21 cellular contexts compared by ENCODE assay signal in genomic region chr11:43010042-43010441, GRCh38.
"Had no signal": no experiment of that assay in that cellular context is flagged by ENCODE, and none has a peak within 500 bp of the region (broad histone marks: within the 10 kb centered on the region; RNA-seq: fewer than 3 reads in every experiment).

No MANE protein-coding gene starts in this region.

- H3K4me1 ChIP-seq: body of pancreas, colonic mucosa, foreskin keratinocyte, lower lobe of right lung, psoas muscle, thyroid gland had no signal

- H3K27me3 Mint-ChIP-seq: activated CD4-positive, alpha-beta T cell treated with anti-CD3 and anti-CD28 coated beads, Interleukin-2, amount 10 ng/mL, durations not matched to agents 24 days and 14 days; activated naive CD8-positive, alpha-beta T cell treated with anti-CD3 and anti-CD28 coated beads, Interleukin-2, amount 10 ng/mL, durations not matched to agents 7 days and 5 days; activated T-cell treated with anti-CD3 and anti-CD28 coated beads, Interleukin-2, amount 50 U/mL, for 24 hours had no signal

- H3K36me3 Mint-ChIP-seq: activated naive CD8-positive, alpha-beta T cell treated with anti-CD3 and anti-CD28 coated beads, Interleukin-2, amount 10 ng/mL, durations not matched to agents 7 days and 5 days had no signal

- H3K9me3 ChIP-seq: body of pancreas, colonic mucosa, lower lobe of right lung, psoas muscle, thyroid gland had no signal

- H3K27me3 ChIP-seq: body of pancreas, colonic mucosa, foreskin keratinocyte, thyroid gland had no signal

- H3K4me3 ChIP-seq: body of pancreas, colonic mucosa, lower lobe of right lung, psoas muscle, thyroid gland had no signal

- ATAC-seq: activated CD8-positive, alpha-beta T cell treated with anti-CD3 and anti-CD28 coated beads, Interleukin-2, amount 10 ng/mL, durations not matched to agents 7 days and 5 days; body of pancreas; foreskin keratinocyte; lower lobe of right lung; psoas muscle; right cardiac atrium had no signal

- H3K4me3 Mint-ChIP-seq: activated CD4-positive, alpha-beta T cell treated with anti-CD3 and anti-CD28 coated beads, Interleukin-2, amount 10 ng/mL, durations not matched to agents 24 days and 14 days; activated CD8-positive, alpha-beta T cell treated with anti-CD3 and anti-CD28 coated beads, Interleukin-2, amount 10 ng/mL, durations not matched to agents 7 days and 5 days; activated naive CD8-positive, alpha-beta T cell treated with anti-CD3 and anti-CD28 coated beads, Interleukin-2, amount 10 ng/mL, durations not matched to agents 7 days and 5 days; activated T-cell treated with anti-CD3 and anti-CD28 coated beads, Interleukin-2, amount 50 U/mL, for 24 hours; neural crest cell had no signal

- H3K27ac ChIP-seq: body of pancreas, colonic mucosa, foreskin keratinocyte, lower lobe of right lung, psoas muscle, thyroid gland had no signal

- H3K4me1 Mint-ChIP-seq: activated CD4-positive, alpha-beta T cell treated with anti-CD3 and anti-CD28 coated beads, Interleukin-2, amount 10 ng/mL, durations not matched to agents 24 days and 14 days; activated naive CD8-positive, alpha-beta T cell treated with anti-CD3 and anti-CD28 coated beads, Interleukin-2, amount 10 ng/mL, durations not matched to agents 7 days and 5 days had no signal

- H3K36me3 ChIP-seq: colonic mucosa, lower lobe of right lung, thyroid gland had no signal

- DNase-seq: activated CD4-positive, alpha-beta T cell treated with anti-CD3 and anti-CD28 coated beads, Interleukin-2, amount 10 ng/mL, durations not matched to agents 24 days and 14 days; activated CD8-positive, alpha-beta T cell treated with anti-CD3 and anti-CD28 coated beads, Interleukin-2, amount 10 ng/mL, durations not matched to agents 7 days and 5 days; activated naive CD4-positive, alpha-beta T cell treated with Interleukin-2 at 50 U/mL for 16 hours; activated naive CD8-positive, alpha-beta T cell treated with anti-CD3 and anti-CD28 coated beads, Interleukin-2, amount 10 ng/mL, durations not matched to agents 7 days and 5 days; activated T-cell treated with anti-CD3 and anti-CD28 coated beads, Interleukin-2, amount 50 U/mL, for 24 hours; body of pancreas; central memory CD4-positive, alpha-beta T cell; colonic mucosa; foreskin keratinocyte; glutamatergic neuron; islet precursor cell; lower lobe of right lung; midbrain; psoas muscle; right cardiac atrium; stimulated activated CD4-positive, alpha-beta T cell treated with anti-CD3 and anti-CD28 coated beads, Interleukin-2, amount 100 ng/mL, for 24 hours; stimulated activated naive CD4-positive, alpha-beta T cell treated with Interleukin-2 at 50 U/mL for 16 hours; T1000; thyroid gland had no signal

- H3K27ac Mint-ChIP-seq: activated CD4-positive, alpha-beta T cell treated with anti-CD3 and anti-CD28 coated beads, Interleukin-2, amount 10 ng/mL, durations not matched to agents 24 days and 14 days; activated CD8-positive, alpha-beta T cell treated with anti-CD3 and anti-CD28 coated beads, Interleukin-2, amount 10 ng/mL, durations not matched to agents 7 days and 5 days; activated naive CD8-positive, alpha-beta T cell treated with anti-CD3 and anti-CD28 coated beads, Interleukin-2, amount 10 ng/mL, durations not matched to agents 7 days and 5 days; activated T-cell treated with anti-CD3 and anti-CD28 coated beads, Interleukin-2, amount 50 U/mL, for 24 hours; activated T-helper 2 cell treated with anti-CD3 and anti-CD28 coated beads, Interferon-gamma antibody, Interleukin-2, Interleukin-4, amounts not matched to agents 10 μg/mL and 5 μg/mL and 100 μg/mL, durations not matched to agents 14 hours and 24 hours and 36 hours had no signal
